9 cellular contexts compared by ENCODE assay signal in the genomic region with DNA sequence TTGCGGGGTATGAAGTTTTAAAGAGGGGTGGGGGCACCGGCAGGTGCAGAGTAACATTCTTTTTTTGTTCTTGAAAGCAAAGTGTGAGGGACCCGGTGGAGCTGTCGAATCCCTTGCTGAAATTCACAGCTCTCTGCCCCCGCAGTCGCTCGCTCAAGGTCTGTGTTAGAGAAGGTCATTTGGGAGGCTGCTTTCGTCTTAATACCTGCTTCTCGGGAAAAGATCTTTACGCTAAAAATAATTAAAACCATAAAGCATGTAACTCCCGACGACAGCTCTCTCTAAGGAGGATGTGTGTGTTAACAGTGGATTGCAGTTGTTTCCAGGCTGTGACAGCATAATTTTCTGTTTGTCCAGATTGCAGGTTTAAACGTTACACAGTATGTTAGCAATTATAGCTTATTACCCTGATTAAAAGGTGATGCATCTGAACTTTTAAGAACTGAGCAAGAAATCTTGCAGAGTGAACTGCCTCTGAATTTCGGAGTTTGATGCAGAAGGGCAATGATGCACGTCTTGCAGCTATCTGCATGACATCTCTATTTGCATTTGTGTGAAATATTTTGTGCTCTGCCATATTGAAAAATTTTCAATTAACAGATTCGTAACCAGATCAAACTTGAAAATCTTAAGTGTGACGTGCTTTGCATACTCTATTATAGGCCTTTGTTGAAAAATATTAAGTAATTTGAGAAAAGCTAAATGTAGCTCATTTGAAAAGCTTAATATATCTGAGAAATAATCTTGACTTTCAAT. TPM values are rescaled to one million over a fixed set of nuclear protein-coding genes. Genes with fewer than 3 reads are reported as not detected.
DNase-seq lines count a peak whose midpoint lies in the region; ATAC-seq and TF ChIP-seq lines count a peak whose summit lies in the region.
"Had no signal": no experiment of that assay in that cellular context is flagged by ENCODE, and none has a peak within 500 bp of the region (broad histone marks: within the 10 kb centered on the region; RNA-seq: fewer than 3 reads in every experiment).

No MANE protein-coding gene starts in this region.

- no peaks in the 10 kb centered on the region for H3K36me3 Mint-ChIP-seq in activated T-cell treated with anti-CD3 and anti-CD28 coated beads, Interleukin-2, amount 50 U/mL, for 4 hours (ENCODE audit: insufficient read depth)
- H3K36me3 Mint-ChIP-seq in activated T-helper 1 cell treated with anti-CD3 and anti-CD28 coated beads, Interleukin-12 subunit alpha, Interleukin-12 subunit beta, Interleukin-2, Interleukin-4 antibody, amounts not matched to agents 30 ng/mL and 10 ng/mL and 1 ng/mL, durations not matched to agents 14 hours and 24 hours and 36 hours (ENCODE audit: low read depth), result no peaks in the 10 kb centered on the region

- DNase-seq in activated T-cell treated with anti-CD3 and anti-CD28 coated beads, Interleukin-2, amount 50 U/mL, for 4 hours, result no peak
- no peak for DNase-seq in activated T-cell treated with anti-CD3 and anti-CD28 coated beads for 4 hours
- no peak for DNase-seq in activated T-helper 1 cell treated with anti-CD3 and anti-CD28 coated beads, Interleukin-12 subunit alpha, Interleukin-12 subunit beta, Interleukin-2, Interleukin-4 antibody, amounts not matched to agents 30 ng/mL and 10 ng/mL and 1 ng/mL, durations not matched to agents 14 hours and 24 hours and 36 hours (ENCODE audit: low spot score)
- peak; percentile 29 for DNase-seq in iPS-NIHi11 (ENCODE audit: low spot score)
- no peak for DNase-seq in suprapubic skin (ENCODE audit: low spot score in 2 of 2)

- H3K27me3 Mint-ChIP-seq in activated T-cell treated with anti-CD3 and anti-CD28 coated beads, Interleukin-2, amount 50 U/mL, for 4 hours (ENCODE audit: low read depth), result peaks cover 60% of the 10 kb centered on the region
- H3K27me3 Mint-ChIP-seq in activated T-helper 1 cell treated with anti-CD3 and anti-CD28 coated beads, Interleukin-12 subunit alpha, Interleukin-12 subunit beta, Interleukin-2, Interleukin-4 antibody, amounts not matched to agents 30 ng/mL and 10 ng/mL and 1 ng/mL, durations not matched to agents 14 hours and 24 hours and 36 hours (ENCODE audit: insufficient read depth), result peaks cover 67% of the 10 kb centered on the region

- H3K4me3 ChIP-seq in suprapubic skin, result peak overlapping the region; percentile 66

- WGBS in suprapubic skin, result 28% methylated on average over 17 of the region's 17 CpGs

- intact Hi-C loops in activated T-helper 1 cell treated with anti-CD3 and anti-CD28 coated beads, Interleukin-12 subunit alpha, Interleukin-12 subunit beta, Interleukin-2, Interleukin-4 antibody, amounts not matched to agents 30 ng/mL and 10 ng/mL and 1 ng/mL, durations not matched to agents 14 hours and 24 hours and 36 hours (cut with micrococcal nuclease), result no loop called here

- peaks cover 16% of the 10 kb centered on the region for H3K27me3 ChIP-seq in suprapubic skin

- peaks cover 19% of the 10 kb centered on the region for H3K4me1 ChIP-seq in suprapubic skin

- peak; percentile 8 to 21 for ATAC-seq in activated T-cell treated with anti-CD3 and anti-CD28 coated beads, Interleukin-2, amount 50 U/mL, for 4 hours
- no peak for ATAC-seq in HG03521 (IDR thresholded peaks at IDR 0.05; ENCODE audit: unreplicated experiment)
- ATAC-seq in GM19035 (IDR thresholded peaks at IDR 0.05; ENCODE audit: unreplicated experiment), result no peak
- no peak for ATAC-seq in GM19397 (IDR thresholded peaks at IDR 0.05; ENCODE audit: unreplicated experiment)

- TF ChIP-seq EP300 in suprapubic skin (IDR thresholded peaks at IDR 0.05), result no peak

- no peak for TF ChIP-seq CTCF in suprapubic skin (IDR thresholded peaks at IDR 0.05)

- H3K4me1 Mint-ChIP-seq in activated T-cell treated with anti-CD3 and anti-CD28 coated beads, Interleukin-2, amount 50 U/mL, for 4 hours (ENCODE audit: low read depth), result peaks cover 6% of the 10 kb centered on the region
- no peaks in the 10 kb centered on the region for H3K4me1 Mint-ChIP-seq in activated T-helper 1 cell treated with anti-CD3 and anti-CD28 coated beads, Interleukin-12 subunit alpha, Interleukin-12 subunit beta, Interleukin-2, Interleukin-4 antibody, amounts not matched to agents 30 ng/mL and 10 ng/mL and 1 ng/mL, durations not matched to agents 14 hours and 24 hours and 36 hours (ENCODE audit: low read depth)

- no peak overlapping the region for H3K27ac Mint-ChIP-seq in activated T-helper 1 cell treated with anti-CD3 and anti-CD28 coated beads, Interleukin-12 subunit alpha, Interleukin-12 subunit beta, Interleukin-2, Interleukin-4 antibody, amounts not matched to agents 30 ng/mL and 10 ng/mL and 1 ng/mL, durations not matched to agents 14 hours and 24 hours and 36 hours

- no peaks in the 10 kb centered on the region for H3K9me3 Mint-ChIP-seq in activated T-cell treated with anti-CD3 and anti-CD28 coated beads, Interleukin-2, amount 50 U/mL, for 4 hours
- H3K9me3 Mint-ChIP-seq in activated T-helper 1 cell treated with anti-CD3 and anti-CD28 coated beads, Interleukin-12 subunit alpha, Interleukin-12 subunit beta, Interleukin-2, Interleukin-4 antibody, amounts not matched to agents 30 ng/mL and 10 ng/mL and 1 ng/mL, durations not matched to agents 14 hours and 24 hours and 36 hours, result no peaks in the 10 kb centered on the region

- H3K9me3 ChIP-seq in suprapubic skin, result no peaks in the 10 kb centered on the region

- peak overlapping the region; percentile 62 for H3K4me3 Mint-ChIP-seq in activated T-cell treated with anti-CD3 and anti-CD28 coated beads, Interleukin-2, amount 50 U/mL, for 4 hours
- peak overlapping the region; percentile 65 for H3K4me3 Mint-ChIP-seq in activated T-helper 1 cell treated with anti-CD3 and anti-CD28 coated beads, Interleukin-12 subunit alpha, Interleukin-12 subunit beta, Interleukin-2, Interleukin-4 antibody, amounts not matched to agents 30 ng/mL and 10 ng/mL and 1 ng/mL, durations not matched to agents 14 hours and 24 hours and 36 hours

- no peak for TF ChIP-seq POLR2A in suprapubic skin (IDR thresholded peaks at IDR 0.05)

- H3K27ac ChIP-seq in suprapubic skin, result no peak overlapping the region
- H3K27ac ChIP-seq: RWPE1 had no signal

- H3K36me3 ChIP-seq in suprapubic skin, result no peaks in the 10 kb centered on the region

RNA-seq across cellular contexts. Expression of a gene that starts 1.0 kb away (rescaled TPM):
- total RNA-seq in activated T-cell treated with anti-CD3 and anti-CD28 coated beads, Interleukin-2, amount 50 U/mL, for 4 hours, result under 1 TPM; 0.20 to 0.47 (median 0.33) TPM
- 0.31 and 0.42 TPM in 2 replicates for total RNA-seq in activated T-helper 1 cell treated with anti-CD3 and anti-CD28 coated beads, Interleukin-12 subunit alpha, Interleukin-12 subunit beta, Interleukin-2, Interleukin-4 antibody, amounts not matched to agents 30 ng/mL and 10 ng/mL and 1 ng/mL, durations not matched to agents 14 hours and 24 hours and 36 hours
- 10 to 100 TPM; 19.9 to 49.5 (median 27.5) TPM for total RNA-seq in suprapubic skin

Comparison
In these comparisons a context has a peak if more than half of its experiments do, and no peak if none do; other contexts are left out.
1. ATAC-seq: peak in activated T-cell treated with anti-CD3 and anti-CD28 coated beads, Interleukin-2, amount 50 U/mL, for 4 hours (2 of 2); none in HG03521 (single experiment), GM19035 (single experiment) and GM19397 (single experiment).
2. RNA of a gene that starts 1.0 kb away (total RNA-seq): 19.9 to 49.5 TPM in suprapubic skin; 0.20 to 0.47 TPM in activated T-cell treated with anti-CD3 and anti-CD28 coated beads, Interleukin-2, amount 50 U/mL, for 4 hours and 0.31 to 0.42 TPM in activated T-helper 1 cell treated with anti-CD3 and anti-CD28 coated beads, Interleukin-12 subunit alpha, Interleukin-12 subunit beta, Interleukin-2, Interleukin-4 antibody, amounts not matched to agents 30 ng/mL and 10 ng/mL and 1 ng/mL, durations not matched to agents 14 hours and 24 hours and 36 hours; every median in the first group is over 10 times any median in the second.